16 cellular contexts compared by ENCODE assay signal in the genomic region with DNA sequence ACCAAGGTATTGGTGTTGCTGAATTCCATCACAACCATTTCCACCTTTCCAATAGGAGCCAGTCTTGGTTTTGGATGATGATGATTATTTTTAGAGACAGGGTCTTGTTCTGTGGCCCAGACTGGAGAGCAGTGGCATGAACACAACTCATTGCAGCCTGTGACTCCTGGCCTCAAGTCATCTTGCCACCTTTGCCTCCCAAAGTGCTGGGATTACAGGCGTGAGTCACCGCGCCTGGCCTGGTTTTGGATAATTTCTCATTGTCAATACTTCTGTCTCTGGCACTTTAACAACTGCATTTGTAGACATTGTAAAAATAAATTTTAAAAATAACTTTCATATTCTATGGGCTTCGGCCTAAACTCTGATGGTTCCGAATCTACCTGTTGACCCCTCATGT. TPM values are rescaled to one million over a fixed set of nuclear protein-coding genes. Genes with fewer than 3 reads are reported as not detected.
A peak's percentile ranks its signal among the peaks of the same experiment; 100 is the strongest.
DNase-seq lines count a peak whose midpoint lies in the region; ATAC-seq and TF ChIP-seq lines count a peak whose summit lies in the region.
"Had no signal": no experiment of that assay in that cellular context is flagged by ENCODE, and none has a peak within 500 bp of the region (broad histone marks: within the 10 kb centered on the region; RNA-seq: fewer than 3 reads in every experiment).

No MANE protein-coding gene starts in this region.

- peaks cover 63% of the 10 kb centered on the region for H3K4me1 Mint-ChIP-seq in CD8-positive, alpha-beta T cell (ENCODE audit: low read depth)
- peaks cover 63% of the 10 kb centered on the region for H3K4me1 Mint-ChIP-seq in activated CD4-positive, alpha-beta memory T cell treated with anti-CD3 and anti-CD28 coated beads for 36 hours (ENCODE audit: low read depth)
- peaks cover 26% of the 10 kb centered on the region for H3K4me1 Mint-ChIP-seq in memory B cell

- TF ChIP-seq EP300 in SK-N-SH (IDR thresholded peaks at IDR 0.05; ENCODE audit: borderline replicate concordance in 1 of 2, low read depth in 1 of 2, low read length in 1 of 2): no peak

- no peak for TF ChIP-seq CTCF in SK-N-SH (IDR thresholded peaks at IDR 0.05)
- no peak for TF ChIP-seq CTCF in CD8-positive, alpha-beta T cell (IDR thresholded peaks at IDR 0.05)

- H3K27me3 Mint-ChIP-seq in CD8-positive, alpha-beta T cell (ENCODE audit: low read depth): no peaks in the 10 kb centered on the region
- H3K27me3 Mint-ChIP-seq in activated CD4-positive, alpha-beta memory T cell treated with anti-CD3 and anti-CD28 coated beads for 36 hours: no peaks in the 10 kb centered on the region
- no peaks in the 10 kb centered on the region for H3K27me3 Mint-ChIP-seq in memory B cell
- H3K27me3 Mint-ChIP-seq: type B pancreatic cell had no signal

- no peaks in the 10 kb centered on the region for H3K9me2 ChIP-seq in SK-N-SH

- peaks cover 6% of the 10 kb centered on the region; the same call in 1 of the 2 replicates for H4K20me1 ChIP-seq in SK-N-SH (ENCODE audit: insufficient read depth)

- no peak overlapping the region for H2AFZ ChIP-seq in SK-N-SH (ENCODE audit: low read depth)

- H3K9ac ChIP-seq in SK-N-SH: no peak overlapping the region
- H3K9ac ChIP-seq: BLaER1 treated with 17β-estradiol and CSF1 and Interleukin-3, amounts not matched to agents 10 nM and 100 nM had no signal

- peak overlapping the region; percentile 98 for H3K27ac Mint-ChIP-seq in CD8-positive, alpha-beta T cell
- H3K27ac Mint-ChIP-seq in activated CD4-positive, alpha-beta memory T cell treated with anti-CD3 and anti-CD28 coated beads for 36 hours: peak overlapping the region; percentile 97
- peak overlapping the region; percentile 51 for H3K27ac Mint-ChIP-seq in memory B cell
- H3K27ac Mint-ChIP-seq: type B pancreatic cell had no signal

- DNase-seq in SK-N-SH (no peak), memory B cell (ENCODE audit: low spot score in 2 of 2) (no peak), RPMI8226 (no peak)
- DNase-seq in CD8-positive, alpha-beta T cell: no peak
- DNase-seq in activated CD4-positive, alpha-beta memory T cell treated with anti-CD3 and anti-CD28 coated beads for 36 hours: peak; percentile 65
- DNase-seq: activated CD4-positive, alpha-beta T cell treated with anti-CD3 and anti-CD28 coated beads, Interleukin-2, amount 50 U/mL, for 48 hours; effector CD4-positive, alpha-beta T cell; H9; ovary; SJCRH30 had no signal

- H3K36me3 Mint-ChIP-seq in CD8-positive, alpha-beta T cell: peaks cover 5% of the 10 kb centered on the region
- H3K36me3 Mint-ChIP-seq in activated CD4-positive, alpha-beta memory T cell treated with anti-CD3 and anti-CD28 coated beads for 36 hours: peaks cover 6% of the 10 kb centered on the region
- no peaks in the 10 kb centered on the region for H3K36me3 Mint-ChIP-seq in memory B cell
- H3K36me3 Mint-ChIP-seq: type B pancreatic cell had no signal

- no peak overlapping the region for H3K4me2 ChIP-seq in SK-N-SH
- H3K4me2 ChIP-seq: BLaER1 treated with 17β-estradiol and CSF1 and Interleukin-3, amounts not matched to agents 10 nM and 100 nM had no signal

- WGBS in SK-N-SH (ENCODE audit: low lambda C conversion rate): 96% methylated on average over 5 of the region's 5 CpGs

- ATAC-seq in SK-N-SH treated with all-trans-retinoic acid at 6 μM for 48 hours (no peak), memory B cell (ENCODE audit: low read depth) (no peak), GM21825 (IDR thresholded peaks at IDR 0.05; ENCODE audit: unreplicated experiment) (no peak), HG03108 (IDR thresholded peaks at IDR 0.05; ENCODE audit: unreplicated experiment) (no peak)
- no peak for ATAC-seq in CD8-positive, alpha-beta T cell

- H3K9me3 Mint-ChIP-seq in CD8-positive, alpha-beta T cell: no peaks in the 10 kb centered on the region
- H3K9me3 Mint-ChIP-seq in activated CD4-positive, alpha-beta memory T cell treated with anti-CD3 and anti-CD28 coated beads for 36 hours: no peaks in the 10 kb centered on the region
- no peaks in the 10 kb centered on the region for H3K9me3 Mint-ChIP-seq in memory B cell
- H3K9me3 Mint-ChIP-seq: H9, type B pancreatic cell had no signal

- POLR2A ChIA-PET in SK-N-SH (lab: Yijun Ruan, JAX): no interaction called here
- POLR2A ChIA-PET in CD8-positive, alpha-beta T cell (lab: Charles Lee): no interaction called here
- POLR2A ChIA-PET in activated CD4-positive, alpha-beta memory T cell treated with anti-CD3 and anti-CD28 coated beads for 36 hours (lab: Charles Lee): interaction anchor here (0.6 to 10.0 kb wide), 4 partner anchors 10 to 87 kb away, joined by 3 to 271 read pairs (median 4); a partner anchor contains a TSS

- no peaks in the 10 kb centered on the region for H3K9me3 ChIP-seq in SK-N-SH
- H3K9me3 ChIP-seq in CD8-positive, alpha-beta T cell (ENCODE audit: low read length): no peaks in the 10 kb centered on the region
- H3K9me3 ChIP-seq: BLaER1 treated with 17β-estradiol and CSF1 and Interleukin-3, amounts not matched to agents 10 nM and 100 nM; ovary; SJCRH30 had no signal

- intact Hi-C loops in CD8-positive, alpha-beta T cell (cut with DNase I, micrococcal nuclease): no loop called here
- intact Hi-C loops in activated CD4-positive, alpha-beta memory T cell treated with anti-CD3 and anti-CD28 coated beads for 36 hours (cut with micrococcal nuclease): loop anchor here (2.0 to 5.0 kb wide), 2 partner anchors 31 to 84 kb away; no protein-coding TSS in a partner anchor

- H3K79me2 ChIP-seq in SK-N-SH (ENCODE audit: insufficient read depth): peaks cover 64% of the 10 kb centered on the region

- no peaks in the 10 kb centered on the region for H3K36me3 ChIP-seq in SK-N-SH (replicated peaks in 1 of 2; ENCODE audit: control insufficient read depth in 1 of 2, insufficient read depth in 2 of 2, low read length in 1 of 2)
- no peaks in the 10 kb centered on the region for H3K36me3 ChIP-seq in CD8-positive, alpha-beta T cell (ENCODE audit: insufficient read depth, low read length)
- H3K36me3 ChIP-seq: BLaER1 treated with 17β-estradiol and CSF1 and Interleukin-3, amounts not matched to agents 10 nM and 100 nM; ovary; SJCRH30 had no signal

- H3K4me1 ChIP-seq in SK-N-SH (ENCODE audit: control insufficient read depth in 1 of 2, insufficient read depth in 2 of 2, low read depth in 1 of 2, low read length in 1 of 2): peaks cover 6 to 11% of the 10 kb centered on the region in 2 experiments; a peak in 3 of 4 replicates
- H3K4me1 ChIP-seq in CD8-positive, alpha-beta T cell (ENCODE audit: insufficient read depth, low read length): peaks cover 31% of the 10 kb centered on the region

- H3K27me3 ChIP-seq in SK-N-SH (ENCODE audit: insufficient read depth): no peaks in the 10 kb centered on the region
- H3K27me3 ChIP-seq in CD8-positive, alpha-beta T cell (ENCODE audit: insufficient read depth, low read length): no peaks in the 10 kb centered on the region
- H3K27me3 ChIP-seq: BLaER1 treated with 17β-estradiol and CSF1 and Interleukin-3, amounts not matched to agents 10 nM and 100 nM; ovary; SJCRH30 had no signal

- H3F3A ChIP-seq in SK-N-SH (replicated peaks; ENCODE audit: insufficient read depth): peaks cover 15% of the 10 kb centered on the region

- H3K27ac ChIP-seq in SK-N-SH (ENCODE audit: low read depth in 2 of 2, low read length in 1 of 2): peak overlapping the region in 1 of 2 experiments; percentile 66; a peak in 2 of 4 replicates
- H3K27ac ChIP-seq in CD8-positive, alpha-beta T cell (ENCODE audit: low read depth, low read length): no peak overlapping the region
- H3K27ac ChIP-seq: 22Rv1; BLaER1 treated with 17β-estradiol and CSF1 and Interleukin-3, amounts not matched to agents 10 nM and 100 nM; ovary; SJCRH30 had no signal

- CTCF ChIA-PET in SK-N-SH (lab: Yijun Ruan, JAX): no interaction called here
- CTCF ChIA-PET in CD8-positive, alpha-beta T cell (lab: Charles Lee): no interaction called here
- CTCF ChIA-PET in activated CD4-positive, alpha-beta memory T cell treated with anti-CD3 and anti-CD28 coated beads for 36 hours (lab: Charles Lee): interaction anchor here (0.5 to 2.7 kb wide), 3 partner anchors 24 to 35 kb away, joined by 3 to 8 read pairs (median 3); no protein-coding TSS in a partner anchor

- no peak overlapping the region for H3K4me3 Mint-ChIP-seq in CD8-positive, alpha-beta T cell
- H3K4me3 Mint-ChIP-seq in activated CD4-positive, alpha-beta memory T cell treated with anti-CD3 and anti-CD28 coated beads for 36 hours: peak overlapping the region; percentile 40
- H3K4me3 Mint-ChIP-seq in memory B cell: no peak overlapping the region
- H3K4me3 Mint-ChIP-seq: H9, type B pancreatic cell had no signal

- no peak overlapping the region for H3K4me3 ChIP-seq in SK-N-SH (ENCODE audit: low read depth in 2 of 2, low read length in 1 of 2)
- no peak overlapping the region for H3K4me3 ChIP-seq in CD8-positive, alpha-beta T cell (ENCODE audit: low read depth, low read length)
- H3K4me3 ChIP-seq: BLaER1 treated with 17β-estradiol and CSF1 and Interleukin-3, amounts not matched to agents 10 nM and 100 nM; ovary; SJCRH30 had no signal

- TF ChIP-seq RAD21 in SK-N-SH (IDR thresholded peaks at IDR 0.05; ENCODE audit: low read length): no peak

TF ChIP-seq in SK-N-SH, 30 proteins besides CTCF, POLR2A, EP300 and RAD21 (continues in another document):
- TF ChIP-seq NFIC (IDR thresholded peaks at IDR 0.05; ENCODE audit: borderline replicate concordance): no peak
- TF ChIP-seq FOXM1 (IDR thresholded peaks at IDR 0.05; ENCODE audit: low read depth): no peak

TF ChIP-seq in SK-N-SH treated with all-trans-retinoic acid at 6 μM for 48 hours, 23 proteins besides CTCF, POLR2A, EP300 and RAD21:
- no peak for TF ChIP-seq ZNF565 (CRISPR knock-in tag; conservative IDR thresholded peaks at IDR 0.05; ENCODE audit: low read depth)

RNA-seq across cellular contexts. Expression of a gene that starts 22.6 kb away (rescaled TPM):
- polyA plus RNA-seq in SK-N-SH (2012; rRNA removed): 23.6 and 27.7 TPM in 2 replicates
- 12.5 and 15.6 TPM in 2 replicates for polyA plus RNA-seq in SK-N-SH (2012; cell fraction: cytosol; rRNA removed)
- polyA plus RNA-seq in SK-N-SH (2012; cell fraction: nucleus; rRNA removed): 64.3 and 77.5 TPM in 2 replicates
- total RNA-seq in CD8-positive, alpha-beta T cell: 10 to 100 TPM; 85.2 to 85.5 TPM
- total RNA-seq in activated CD4-positive, alpha-beta memory T cell treated with anti-CD3 and anti-CD28 coated beads for 36 hours: 100 to 1,000 TPM; 192 to 195 TPM

RNA-seq across cellular contexts. Expression of a gene that starts 34.7 kb away (rescaled TPM):
- polyA plus RNA-seq in SK-N-SH (2012; rRNA removed): 1.4 and 2.3 TPM in 2 replicates
- 0.85 and 1.7 TPM in 2 replicates for polyA plus RNA-seq in SK-N-SH (2012; cell fraction: cytosol; rRNA removed)
- 5.1 and 5.8 TPM in 2 replicates for polyA plus RNA-seq in SK-N-SH (2012; cell fraction: nucleus; rRNA removed)
- total RNA-seq in CD8-positive, alpha-beta T cell: 100 to 1,000 TPM; 300 to 319 TPM
- total RNA-seq in activated CD4-positive, alpha-beta memory T cell treated with anti-CD3 and anti-CD28 coated beads for 36 hours: 100 to 1,000 TPM; 211 to 215 TPM

RNA-seq across cellular contexts. Expression of a gene that starts 59.3 kb away (rescaled TPM):
- 15.8 and 18.0 TPM in 2 replicates for polyA plus RNA-seq in SK-N-SH (2012; rRNA removed)
- polyA plus RNA-seq in SK-N-SH (2012; cell fraction: cytosol; rRNA removed): 5.8 and 9.8 TPM in 2 replicates
- polyA plus RNA-seq in SK-N-SH (2012; cell fraction: nucleus; rRNA removed): 48.3 and 51.9 TPM in 2 replicates
- 1 to 10 TPM; 6.6 to 6.7 TPM for total RNA-seq in CD8-positive, alpha-beta T cell
- total RNA-seq in activated CD4-positive, alpha-beta memory T cell treated with anti-CD3 and anti-CD28 coated beads for 36 hours: 10 to 100 TPM; 13.1 to 13.5 TPM
